Comparison of ENCODE assay signal across 3 cellular contexts in the genomic region with DNA sequence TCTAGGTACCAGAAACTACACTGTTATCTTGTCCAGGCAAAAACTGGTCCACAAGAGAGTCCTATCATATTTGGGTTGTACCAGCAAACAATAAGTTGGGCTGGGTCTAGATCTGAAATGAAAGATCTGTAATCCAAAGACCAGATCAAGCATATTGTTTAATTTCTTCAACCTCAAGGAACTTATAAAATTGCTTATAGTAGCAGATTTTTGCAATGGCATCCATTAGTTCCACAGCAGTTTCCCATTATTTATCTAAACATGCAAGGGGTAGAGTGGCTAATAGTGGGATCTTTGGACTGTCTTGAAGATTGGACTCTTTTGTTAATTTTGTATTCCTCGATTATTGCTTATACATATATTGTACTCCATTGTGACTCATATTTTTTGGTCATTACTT.
A peak's percentile ranks its signal among the peaks of the same experiment; 100 is the strongest.
TF ChIP-seq lines count a peak whose summit lies in the region.

No MANE protein-coding gene starts in this region.

TF ChIP-seq in HepG2, 621 proteins besides CTCF, POLR2A, EP300 and RAD21:
- TF ChIP-seq MAFK (conservative IDR thresholded peaks at IDR 0.05 in 1 of 2, IDR thresholded peaks at IDR 0.05 in 1 of 2; ENCODE audit: low read length in 2 of 2) (peak; percentile 66 to 71), FOXA1 (IDR thresholded peaks at IDR 0.05) (no peak), FOXA1 (CRISPR knock-in tag; IDR thresholded peaks at IDR 0.05) (no peak), GLI4 (CRISPR knock-in tag; IDR thresholded peaks at IDR 0.05; ENCODE audit: borderline replicate concordance) (no peak), KLF6 (CRISPR knock-in tag; IDR thresholded peaks at IDR 0.05) (no peak), MAFF (IDR thresholded peaks at IDR 0.05; ENCODE audit: low read depth, low read length) (peak; percentile 46; the same call in 1 of the 2 replicates)
- TF ChIP-seq, protein P1, sequence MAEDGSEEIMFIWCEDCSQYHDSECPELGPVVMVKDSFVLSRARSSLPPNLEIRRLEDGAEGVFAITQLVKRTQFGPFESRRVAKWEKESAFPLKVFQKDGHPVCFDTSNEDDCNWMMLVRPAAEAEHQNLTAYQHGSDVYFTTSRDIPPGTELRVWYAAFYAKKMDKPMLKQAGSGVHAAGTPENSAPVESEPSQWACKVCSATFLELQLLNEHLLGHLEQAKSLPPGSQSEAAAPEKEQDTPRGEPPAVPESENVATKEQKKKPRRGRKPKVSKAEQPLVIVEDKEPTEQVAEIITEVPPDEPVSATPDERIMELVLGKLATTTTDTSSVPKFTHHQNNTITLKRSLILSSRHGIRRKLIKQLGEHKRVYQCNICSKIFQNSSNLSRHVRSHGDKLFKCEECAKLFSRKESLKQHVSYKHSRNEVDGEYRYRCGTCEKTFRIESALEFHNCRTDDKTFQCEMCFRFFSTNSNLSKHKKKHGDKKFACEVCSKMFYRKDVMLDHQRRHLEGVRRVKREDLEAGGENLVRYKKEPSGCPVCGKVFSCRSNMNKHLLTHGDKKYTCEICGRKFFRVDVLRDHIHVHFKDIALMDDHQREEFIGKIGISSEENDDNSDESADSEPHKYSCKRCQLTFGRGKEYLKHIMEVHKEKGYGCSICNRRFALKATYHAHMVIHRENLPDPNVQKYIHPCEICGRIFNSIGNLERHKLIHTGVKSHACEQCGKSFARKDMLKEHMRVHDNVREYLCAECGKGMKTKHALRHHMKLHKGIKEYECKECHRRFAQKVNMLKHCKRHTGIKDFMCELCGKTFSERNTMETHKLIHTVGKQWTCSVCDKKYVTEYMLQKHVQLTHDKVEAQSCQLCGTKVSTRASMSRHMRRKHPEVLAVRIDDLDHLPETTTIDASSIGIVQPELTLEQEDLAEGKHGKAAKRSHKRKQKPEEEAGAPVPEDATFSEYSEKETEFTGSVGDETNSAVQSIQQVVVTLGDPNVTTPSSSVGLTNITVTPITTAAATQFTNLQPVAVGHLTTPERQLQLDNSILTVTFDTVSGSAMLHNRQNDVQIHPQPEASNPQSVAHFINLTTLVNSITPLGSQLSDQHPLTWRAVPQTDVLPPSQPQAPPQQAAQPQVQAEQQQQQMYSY (CRISPR knock-in tag; IDR thresholded peaks at IDR 0.05): no peak

TF ChIP-seq in A549, 52 proteins besides CTCF, POLR2A, EP300 and RAD21:
- TF ChIP-seq ZSCAN20 (CRISPR knock-in tag; IDR thresholded peaks at IDR 0.05) (no peak), MAFK (IDR thresholded peaks at IDR 0.05; ENCODE audit: partially characterized antibody) (peak; percentile 69)

TF ChIP-seq in IMR-90, 13 proteins besides CTCF, POLR2A, EP300 and RAD21:
- 0 out of 2 replicates have a peak, but pooled peaks have one; percentile 18 for TF ChIP-seq MAFK (IDR thresholded peaks at IDR 0.05; ENCODE audit: low read depth, low read length)
- no peak for TF ChIP-seq NFE2L2 (IDR thresholded peaks at IDR 0.05; ENCODE audit: low read depth, low read length)
TF ChIP-seq in IMR-90: peak in this region for 1.
